1 cellular context compared by ENCODE assay signal in genomic region chr20:62237772-62238568, GRCh38.
TF ChIP-seq lines count a peak whose summit lies in the region.

TSS of gene OSBPL2 (plus strand) at chr20:62238521. CDS start at chr20:62256185, 17,664 bp downstream.

TF ChIP-seq in GM12878, 131 proteins besides CTCF, POLR2A, EP300 and RAD21 (continued from another document):
- TF ChIP-seq, protein P1, sequence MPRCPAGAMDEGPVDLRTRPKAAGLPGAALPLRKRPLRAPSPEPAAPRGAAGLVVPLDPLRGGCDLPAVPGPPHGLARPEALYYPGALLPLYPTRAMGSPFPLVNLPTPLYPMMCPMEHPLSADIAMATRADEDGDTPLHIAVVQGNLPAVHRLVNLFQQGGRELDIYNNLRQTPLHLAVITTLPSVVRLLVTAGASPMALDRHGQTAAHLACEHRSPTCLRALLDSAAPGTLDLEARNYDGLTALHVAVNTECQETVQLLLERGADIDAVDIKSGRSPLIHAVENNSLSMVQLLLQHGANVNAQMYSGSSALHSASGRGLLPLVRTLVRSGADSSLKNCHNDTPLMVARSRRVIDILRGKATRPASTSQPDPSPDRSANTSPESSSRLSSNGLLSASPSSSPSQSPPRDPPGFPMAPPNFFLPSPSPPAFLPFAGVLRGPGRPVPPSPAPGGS (IDR thresholded peaks at IDR 0.05; ENCODE audit: borderline replicate concordance, insufficient read depth, low read depth, low read length, poor library complexity, severe bottlenecking), result peak; percentile 27
- TF ChIP-seq PAX8 (IDR thresholded peaks at IDR 0.05) (no peak), PBX3 (IDR thresholded peaks at IDR 0.05; ENCODE audit: insufficient replicate concordance, low read depth, low read length) (peak; percentile 97), FOXK2 (IDR thresholded peaks at IDR 0.05) (peak; percentile 66), NBN (IDR thresholded peaks at IDR 0.05) (0 out of 2 replicates have a peak, but pooled peaks have one; percentile 71), KLF5 (IDR thresholded peaks at IDR 0.05; ENCODE audit: partially characterized antibody) (peak; percentile 90), CBX5 (IDR thresholded peaks at IDR 0.05; ENCODE audit: low read depth) (no peak)
- TF ChIP-seq, protein P2, sequence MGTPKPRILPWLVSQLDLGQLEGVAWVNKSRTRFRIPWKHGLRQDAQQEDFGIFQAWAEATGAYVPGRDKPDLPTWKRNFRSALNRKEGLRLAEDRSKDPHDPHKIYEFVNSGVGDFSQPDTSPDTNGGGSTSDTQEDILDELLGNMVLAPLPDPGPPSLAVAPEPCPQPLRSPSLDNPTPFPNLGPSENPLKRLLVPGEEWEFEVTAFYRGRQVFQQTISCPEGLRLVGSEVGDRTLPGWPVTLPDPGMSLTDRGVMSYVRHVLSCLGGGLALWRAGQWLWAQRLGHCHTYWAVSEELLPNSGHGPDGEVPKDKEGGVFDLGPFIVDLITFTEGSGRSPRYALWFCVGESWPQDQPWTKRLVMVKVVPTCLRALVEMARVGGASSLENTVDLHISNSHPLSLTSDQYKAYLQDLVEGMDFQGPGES (IDR thresholded peaks at IDR 0.05), result peak; percentile 97
